Comparison of ENCODE assay signal across 12 cellular contexts in genomic region chr12:116673713-116674112, GRCh38.
DNase-seq lines count a peak whose midpoint lies in the region; ATAC-seq and TF ChIP-seq lines count a peak whose summit lies in the region.
"Had no signal": no experiment of that assay in that cellular context is flagged by ENCODE, and none has a peak within 500 bp of the region (broad histone marks: within the 10 kb centered on the region; RNA-seq: fewer than 3 reads in every experiment).

No MANE protein-coding gene starts in this region.

- no peaks in the 10 kb centered on the region for H4K20me1 ChIP-seq in Karpas-422 (ENCODE audit: insufficient read depth, low read depth, low read length)

- intact Hi-C loops in left ventricle myocardium inferior (cut with micrococcal nuclease), result no loop called here
- intact Hi-C loops in right cardiac atrium (cut with DNase I), result no loop called here
- intact Hi-C loops in upper lobe of right lung (cut with DNase I), result no loop called here
- intact Hi-C loops in ovary (cut with DNase I), result no loop called here

- TF ChIP-seq POLR2A in ovary (IDR thresholded peaks at IDR 0.05), result no peak

- H3K9me3 ChIP-seq in left ventricle myocardium inferior (replicated peaks) (peaks cover 9% of the 10 kb centered on the region), right cardiac atrium (ENCODE audit: control insufficient read depth, low read length) (no peaks in the 10 kb centered on the region), Karpas-422 (ENCODE audit: low read length) (no peaks in the 10 kb centered on the region), upper lobe of right lung (no peaks in the 10 kb centered on the region), ovary (no peaks in the 10 kb centered on the region)

- no peaks in the 10 kb centered on the region for H3K9me2 ChIP-seq in Karpas-422 (replicated peaks; ENCODE audit: insufficient read depth, low read length)

- TF ChIP-seq CTCF in left ventricle myocardium inferior (IDR thresholded peaks at IDR 0.05; ENCODE audit: borderline replicate concordance) (no peak), upper lobe of right lung (IDR thresholded peaks at IDR 0.05) (peak; percentile 6), ovary (IDR thresholded peaks at IDR 0.05) (no peak)

- H3K9ac ChIP-seq in Karpas-422 (ENCODE audit: low read length), result no peak overlapping the region
- H3K9ac ChIP-seq: parathyroid adenoma had no signal

- H3K4me1 ChIP-seq in left ventricle myocardium inferior, result peaks cover 27% of the 10 kb centered on the region
- no peaks in the 10 kb centered on the region for H3K4me1 ChIP-seq in right cardiac atrium (ENCODE audit: control insufficient read depth, insufficient read depth, low read length)
- H3K4me1 ChIP-seq in Karpas-422 (ENCODE audit: low read length), result peaks cover 48% of the 10 kb centered on the region
- H3K4me1 ChIP-seq in upper lobe of right lung, result peaks cover 13% of the 10 kb centered on the region
- no peaks in the 10 kb centered on the region for H3K4me1 ChIP-seq in ovary (ENCODE audit: insufficient read depth)
- H3K4me1 ChIP-seq: parathyroid adenoma had no signal

- peak overlapping the region; percentile 17 for H3K27ac ChIP-seq in left ventricle myocardium inferior (replicated peaks)
- H3K27ac ChIP-seq in right cardiac atrium (ENCODE audit: low read length), result no peak overlapping the region
- H3K27ac ChIP-seq in Karpas-422 (ENCODE audit: low read length), result no peak overlapping the region
- H3K27ac ChIP-seq in upper lobe of right lung, result no peak overlapping the region
- no peak overlapping the region for H3K27ac ChIP-seq in ovary
- H3K27ac ChIP-seq: parathyroid adenoma had no signal

- ATAC-seq in right cardiac atrium (no peak), upper lobe of right lung (no peak)

- DNase-seq in left ventricle myocardium inferior (no peak), right cardiac atrium (no peak), Karpas-422 (no peak), cerebellar cortex (ENCODE audit: low spot score) (peak; percentile 32), upper lobe of right lung (peak; percentile 29), globus pallidus (ENCODE audit: low spot score) (no peak), NCI-H1105 treated with DMSO at 0.1 percent for 48 hours (lab: John Stamatoyannopoulos, UW) (no peak), ovary (no peak)
- DNase-seq: activated CD4-positive, alpha-beta T cell treated with anti-CD3 and anti-CD28 coated beads, Interleukin-2, amount 50 U/mL, for 4 hours; dermis blood vessel endothelial cell; NK-92 treated with Interleukin-12 subunit alpha and Interleukin-12 subunit beta, amount 100 ng/mL, for 24 hours had no signal

- H3K27me3 ChIP-seq in left ventricle myocardium inferior (ENCODE audit: low read depth) (no peaks in the 10 kb centered on the region), right cardiac atrium (ENCODE audit: control insufficient read depth, insufficient read depth) (no peaks in the 10 kb centered on the region), Karpas-422 (ENCODE audit: low read length) (0 out of 2 replicates have a peak, but pooled peaks cover 2% of the 10 kb centered on the region), upper lobe of right lung (no peaks in the 10 kb centered on the region), ovary (no peaks in the 10 kb centered on the region)

- H3K4me3 ChIP-seq in left ventricle myocardium inferior (no peak overlapping the region), right cardiac atrium (ENCODE audit: low read length) (no peak overlapping the region), Karpas-422 (ENCODE audit: low read length) (no peak overlapping the region), upper lobe of right lung (no peak overlapping the region), ovary (no peak overlapping the region)

- TF ChIP-seq EP300 in ovary (IDR thresholded peaks at IDR 0.05), result no peak

- no peak overlapping the region for H2AFZ ChIP-seq in Karpas-422 (ENCODE audit: low read length)
- H2AFZ ChIP-seq: parathyroid adenoma had no signal

- H3K36me3 ChIP-seq in left ventricle myocardium inferior (no peaks in the 10 kb centered on the region), Karpas-422 (ENCODE audit: insufficient read depth, low read length) (no peaks in the 10 kb centered on the region), upper lobe of right lung (no peaks in the 10 kb centered on the region), ovary (no peaks in the 10 kb centered on the region)

- 85% methylated on average over 7 of the region's 7 CpGs for WGBS in right cardiac atrium
- 85 to 86% (median 85%) methylated on average over 7 of the region's 7 CpGs for WGBS in ovary, 3 donors

- no peaks in the 10 kb centered on the region for H3K79me2 ChIP-seq in Karpas-422 (ENCODE audit: low read length)
- H3K79me2 ChIP-seq: parathyroid adenoma had no signal

- peak overlapping the region; percentile 51 for H3K4me2 ChIP-seq in Karpas-422 (ENCODE audit: low read depth, low read length, poor library complexity, severe bottlenecking)

Comparison
In these comparisons a context has a peak if more than half of its experiments do, and no peak if none do; other contexts are left out.
1. DNase-seq: peak in cerebellar cortex (single experiment) and upper lobe of right lung (single experiment); none in left ventricle myocardium inferior (single experiment), right cardiac atrium (0 of 3), Karpas-422 (single experiment), globus pallidus (single experiment), NCI-H1105 treated with DMSO at 0.1 percent for 48 hours (single experiment) and ovary (0 of 5).